In genomic region chr17:14712471-14713075, GRCh38 we compare ENCODE assay signal across 29 cellular contexts.
DNase-seq lines count a peak whose midpoint lies in the region; ATAC-seq and TF ChIP-seq lines count a peak whose summit lies in the region.
"Had no signal": no experiment of that assay in that cellular context is flagged by ENCODE, and none has a peak within 500 bp of the region (broad histone marks: within the 10 kb centered on the region; RNA-seq: fewer than 3 reads in every experiment).

No MANE protein-coding gene starts in this region.

- 0 out of 2 replicates have a peak overlapping the region, but pooled peaks have one; percentile 47 for H2AFZ ChIP-seq in DND-41 (ENCODE audit: low read depth, low read length)
- H2AFZ ChIP-seq: parathyroid adenoma, PC-9 had no signal

- no peaks in the 10 kb centered on the region for H3K36me3 ChIP-seq in DND-41 (ENCODE audit: insufficient read depth, low read length)
- H3K36me3 ChIP-seq in adipocyte (ENCODE audit: control insufficient read depth, insufficient read depth, low read length, severe bottlenecking), result no peaks in the 10 kb centered on the region
- H3K36me3 ChIP-seq: lower lobe of right lung, right lobe of liver had no signal

- H3K4me3 Mint-ChIP-seq in HFFc6, result no peak overlapping the region
- H3K4me3 Mint-ChIP-seq: activated CD8-positive, alpha-beta T cell treated with anti-CD3 and anti-CD28 coated beads, Interleukin-2, amount 10 ng/mL, durations not matched to agents 7 days and 5 days; nephron; stimulated activated naive CD8-positive, alpha-beta T cell treated with anti-CD3 and anti-CD28 coated beads, Interleukin-15, Interleukin-2, amounts not matched to agents 100 ng/mL and 50 ng/mL, for 24 hours; T-cell had no signal

- H3K9me3 Mint-ChIP-seq in HFFc6, result no peaks in the 10 kb centered on the region; the same call in 1 of the 2 replicates
- H3K9me3 Mint-ChIP-seq: nephron; stimulated activated naive CD8-positive, alpha-beta T cell treated with anti-CD3 and anti-CD28 coated beads, Interleukin-15, Interleukin-2, amounts not matched to agents 100 ng/mL and 50 ng/mL, for 24 hours; T-cell had no signal

- no peak for TF ChIP-seq POLR2A in NB4 (IDR thresholded peaks at IDR 0.05; ENCODE audit: extremely low read depth, insufficient read length)

- no peaks in the 10 kb centered on the region for H4K20me1 ChIP-seq in DND-41 (ENCODE audit: insufficient read depth, low read length)

- no peaks in the 10 kb centered on the region for H3K36me3 Mint-ChIP-seq in HFFc6 (ENCODE audit: low read depth)
- H3K36me3 Mint-ChIP-seq: T-cell had no signal

- H3K4me1 Mint-ChIP-seq in HFFc6 (ENCODE audit: low read depth), result no peaks in the 10 kb centered on the region; the same call in 1 of the 2 replicates
- H3K4me1 Mint-ChIP-seq: nephron, T-cell had no signal

- H3K9me3 ChIP-seq in DND-41 (ENCODE audit: insufficient read depth, low read length, severe bottlenecking) (no peaks in the 10 kb centered on the region), adipocyte (ENCODE audit: control insufficient read depth, low read length) (no peaks in the 10 kb centered on the region)
- H3K9me3 ChIP-seq: lower lobe of right lung, mucosa of descending colon, right lobe of liver had no signal

- no peak overlapping the region for H3K27ac Mint-ChIP-seq in HFFc6
- H3K27ac Mint-ChIP-seq: activated CD8-positive, alpha-beta T cell treated with anti-CD3 and anti-CD28 coated beads, Interleukin-2, amount 10 ng/mL, durations not matched to agents 7 days and 5 days; nephron; stimulated activated naive CD8-positive, alpha-beta T cell treated with anti-CD3 and anti-CD28 coated beads, Interleukin-15, Interleukin-2, amounts not matched to agents 100 ng/mL and 50 ng/mL, for 24 hours; T-cell had no signal

- no peaks in the 10 kb centered on the region for H3K27me3 ChIP-seq in DND-41 (ENCODE audit: insufficient read depth, low read length, poor library complexity)
- no peaks in the 10 kb centered on the region for H3K27me3 ChIP-seq in adipocyte (replicated peaks; ENCODE audit: control insufficient read depth, insufficient read depth, low read length)
- H3K27me3 ChIP-seq: right lobe of liver had no signal

- no peak overlapping the region for H3K27ac ChIP-seq in DND-41 (ENCODE audit: low read length)
- H3K27ac ChIP-seq: C4-2B, KMS-11, lower lobe of right lung, parathyroid adenoma, PC-9, right lobe of liver had no signal

- no peak overlapping the region for H3K4me3 ChIP-seq in DND-41 (ENCODE audit: low read depth in 1 of 2, low read length in 2 of 2)
- no peak overlapping the region for H3K4me3 ChIP-seq in NB4 (ENCODE audit: low read depth, low read length)
- H3K4me3 ChIP-seq in adipocyte (ENCODE audit: low read length), result peak overlapping the region; percentile 32
- H3K4me3 ChIP-seq in fibroblast of pulmonary artery (replicated peaks; ENCODE audit: low read depth, low read length), result no peak overlapping the region
- H3K4me3 ChIP-seq: lower lobe of right lung, mucosa of descending colon, PC-9, right lobe of liver had no signal

- no peak overlapping the region for H3K4me2 ChIP-seq in DND-41 (ENCODE audit: insufficient read depth, low read length)
- H3K4me2 ChIP-seq: KMS-11, PC-9 had no signal

- H3K9ac ChIP-seq in DND-41 (ENCODE audit: low read depth, low read length) (no peak overlapping the region), adipocyte (ENCODE audit: low read length) (no peak overlapping the region)
- H3K9ac ChIP-seq: KMS-11, parathyroid adenoma had no signal

- DNase-seq in DND-41, result no peak
- peak; percentile 73 for DNase-seq in NB4 (ENCODE audit: low read depth)
- DNase-seq in adipocyte (ENCODE audit: low read depth), result peak; percentile 63
- peak; percentile 1 for DNase-seq in fibroblast of pulmonary artery (ENCODE audit: low read depth)
- DNase-seq in HFFc6, result no peak
- no peak for DNase-seq in activated effector memory CD4-positive, alpha-beta T cell treated with anti-CD3 and anti-CD28 coated beads, Interleukin-2, amount 50 U/mL, for 16 hours
- DNase-seq: activated CD8-positive, alpha-beta T cell treated with anti-CD3 and anti-CD28 coated beads, Interleukin-2, amount 10 ng/mL, durations not matched to agents 7 days and 5 days; activated gamma-delta T cell; activated T-cell treated with anti-CD3 and anti-CD28 coated beads for 4 hours; effector CD4-positive, alpha-beta T cell; kidney; lower lobe of right lung; mucosa of descending colon; NCI-H1092; NCI-H1930; NCI-H2227 treated with DMSO at 0.1 percent for 48 hours; NCI-H82; PC-9; right lobe of liver; SHP77 treated with DMSO at 0.1 percent for 48 hours; T-cell had no signal

- no peak for ATAC-seq in DND-41 (ENCODE audit: insufficient read depth, low read depth)
- ATAC-seq in HG02981 (IDR thresholded peaks at IDR 0.05; ENCODE audit: unreplicated experiment), result no peak
- no peak for ATAC-seq in HG02973 (IDR thresholded peaks at IDR 0.05; ENCODE audit: unreplicated experiment)
- ATAC-seq: activated CD8-positive, alpha-beta T cell treated with anti-CD3 and anti-CD28 coated beads, Interleukin-2, amount 10 ng/mL, durations not matched to agents 7 days and 5 days; esophagus mucosa; lower lobe of right lung; mucosa of descending colon; right lobe of liver; T-cell had no signal

- no peaks in the 10 kb centered on the region; the same call in 1 of the 2 replicates for H3K27me3 Mint-ChIP-seq in HFFc6 (ENCODE audit: insufficient read depth)

- no peaks in the 10 kb centered on the region for H3K79me2 ChIP-seq in DND-41 (ENCODE audit: insufficient read depth, low read length)
- H3K79me2 ChIP-seq: parathyroid adenoma had no signal

- H3K4me1 ChIP-seq in DND-41 (ENCODE audit: insufficient read depth, low read length) (peaks cover 3% of the 10 kb centered on the region), adipocyte (ENCODE audit: control insufficient read depth, insufficient read depth, low read length) (peaks cover 33% of the 10 kb centered on the region)
- H3K4me1 ChIP-seq: lower lobe of right lung, parathyroid adenoma, right lobe of liver had no signal

- TF ChIP-seq CTCF in DND-41 (IDR thresholded peaks at IDR 0.05; ENCODE audit: borderline replicate concordance, extremely low read depth, low read length, poor library complexity, severe bottlenecking) (no peak), NB4 (IDR thresholded peaks at IDR 0.05; ENCODE audit: low read depth, low read length) (no peak), fibroblast of pulmonary artery (IDR thresholded peaks at IDR 0.05; ENCODE audit: low read length, missing control alignments) (no peak), HFFc6 (IDR thresholded peaks at IDR 0.05) (no peak)

Comparison
In these comparisons a context has a peak if more than half of its experiments do, and no peak if none do; other contexts are left out.
1. DNase-seq: peak in NB4 (single experiment), adipocyte (single experiment) and fibroblast of pulmonary artery (single experiment); none in DND-41 (single experiment), HFFc6 (single experiment) and activated effector memory CD4-positive, alpha-beta T cell treated with anti-CD3 and anti-CD28 coated beads, Interleukin-2, amount 50 U/mL, for 16 hours (single experiment).